In the genomic region with DNA sequence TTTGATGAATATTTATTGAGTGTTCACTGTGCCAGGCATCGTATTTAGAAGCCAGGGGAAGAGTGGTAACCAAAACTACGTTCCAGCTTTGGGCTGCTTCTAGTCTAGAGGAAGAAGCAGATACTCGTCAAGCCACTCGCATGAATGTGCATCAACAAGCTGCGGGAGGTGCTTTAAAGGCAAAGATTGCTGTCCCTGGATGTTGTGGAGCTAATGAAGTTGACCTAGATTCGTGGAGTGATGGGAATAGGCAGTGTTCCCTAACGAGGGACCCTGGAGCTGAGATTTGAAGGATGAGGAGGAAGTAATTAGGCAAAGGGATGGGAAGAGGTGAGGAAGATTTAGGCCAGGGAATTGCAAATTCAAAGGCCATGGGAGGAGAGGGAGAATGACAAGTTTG, we compare ENCODE assay signal across 24 cellular contexts.
DNase-seq lines count a peak whose midpoint lies in the region; ATAC-seq and TF ChIP-seq lines count a peak whose summit lies in the region.
"Had no signal": no experiment of that assay in that cellular context is flagged by ENCODE, and none has a peak within 500 bp of the region (broad histone marks: within the 10 kb centered on the region; RNA-seq: fewer than 3 reads in every experiment).

No MANE protein-coding gene starts in this region.

- no peak overlapping the region for H2BK15ac ChIP-seq in mesenchymal stem cell (ENCODE audit: low read depth, poor library complexity, severe bottlenecking)

- H3K9me3 ChIP-seq in mesenchymal stem cell (ENCODE audit: control insufficient read depth, low read length) (no peaks in the 10 kb centered on the region), uterus (no peaks in the 10 kb centered on the region), T-helper 17 cell (ENCODE audit: control insufficient read depth, low read length, poor library complexity, severe bottlenecking) (no peaks in the 10 kb centered on the region)
- H3K9me3 ChIP-seq: pancreas, right atrium auricular region, SK-N-SH, suprapubic skin had no signal

- peak overlapping the region in 1 of 2 experiments; percentile 85 for H2BK12ac ChIP-seq in mesenchymal stem cell (ENCODE audit: low read length in 2 of 2)

- no peak overlapping the region for H2BK120ac ChIP-seq in mesenchymal stem cell (ENCODE audit: low read depth, low read length)

- H3K4me3 Mint-ChIP-seq in brain (peak overlapping the region in 2 of 5 experiments; percentile 4 to 33), T-helper 17 cell (no peak overlapping the region)
- H3K4me3 Mint-ChIP-seq: activated CD4-positive, alpha-beta T cell treated with anti-CD3 and anti-CD28 coated beads for 36 hours; CD4-positive, alpha-beta T cell; stimulated activated naive B cell treated with anti-CD40 and anti-IgM and Interleukin-4, amounts not matched to agents 10 μg/mL and 1 μg/mL and 100 μg/mL, for 72 hours had no signal

- H3K4me1 Mint-ChIP-seq in brain (peaks cover 33% of the 10 kb centered on the region), T-helper 17 cell (peaks cover 8% of the 10 kb centered on the region)

- H3K27ac Mint-ChIP-seq in brain (peak overlapping the region in 4 of 5 experiments; percentile 0 to 76 (median 9)), T-helper 17 cell (no peak overlapping the region)
- H3K27ac Mint-ChIP-seq: activated CD4-positive, alpha-beta T cell treated with anti-CD3 and anti-CD28 coated beads for 36 hours; CD4-positive, alpha-beta T cell; stimulated activated naive B cell treated with anti-CD40 and anti-IgM and Interleukin-4, amounts not matched to agents 10 μg/mL and 1 μg/mL and 100 μg/mL, for 72 hours had no signal

- H3K4me1 ChIP-seq in mesenchymal stem cell (ENCODE audit: control insufficient read depth, insufficient read depth, low read depth, low read length) (peaks cover 16% of the 10 kb centered on the region), uterus (no peaks in the 10 kb centered on the region)
- H3K4me1 ChIP-seq: pancreas had no signal

- H2AK5ac ChIP-seq in mesenchymal stem cell (ENCODE audit: low read length, severe bottlenecking), result peak overlapping the region; percentile 86

- no peak overlapping the region for H4K91ac ChIP-seq in mesenchymal stem cell (ENCODE audit: low read length)

- peaks cover 4% of the 10 kb centered on the region for H3K79me1 ChIP-seq in mesenchymal stem cell (replicated peaks; ENCODE audit: low read length, poor library complexity, severe bottlenecking)

- no peaks in the 10 kb centered on the region for H3K36me3 ChIP-seq in mesenchymal stem cell (ENCODE audit: control insufficient read depth in 1 of 2, insufficient read depth in 2 of 2, low read depth in 1 of 2, low read length in 2 of 2)
- H3K36me3 ChIP-seq in uterus, result no peaks in the 10 kb centered on the region
- H3K36me3 ChIP-seq: pancreas, right atrium auricular region, suprapubic skin had no signal

- H3K27ac ChIP-seq in mesenchymal stem cell (ENCODE audit: low read length, poor library complexity, severe bottlenecking) (no peak overlapping the region), uterus (no peak overlapping the region)
- H3K27ac ChIP-seq: pancreas, right atrium auricular region, suprapubic skin had no signal

- H3K4me3 ChIP-seq in mesenchymal stem cell (ENCODE audit: insufficient read depth in 1 of 2, low read depth in 1 of 2, low read length in 2 of 2) (no peak overlapping the region), uterus (no peak overlapping the region)
- H3K4me3 ChIP-seq: pancreas, right atrium auricular region, suprapubic skin had no signal

- H2BK5ac ChIP-seq in mesenchymal stem cell (ENCODE audit: low read depth, low read length, poor library complexity, severe bottlenecking), result no peak overlapping the region

- H3K23ac ChIP-seq in mesenchymal stem cell (ENCODE audit: low read length in 2 of 2), result no peak overlapping the region

- TF ChIP-seq POLR2A in uterus (IDR thresholded peaks at IDR 0.05), result no peak

- H3K4me2 ChIP-seq in mesenchymal stem cell (ENCODE audit: low read length, poor library complexity, severe bottlenecking), result no peak overlapping the region

- H4K8ac ChIP-seq in mesenchymal stem cell (ENCODE audit: low read length), result no peak overlapping the region

- peak overlapping the region; percentile 73 for H3K9ac ChIP-seq in mesenchymal stem cell (ENCODE audit: low read length)

- H3K14ac ChIP-seq in mesenchymal stem cell (ENCODE audit: low read length in 2 of 2), result peak overlapping the region in 1 of 2 experiments; percentile 87

- H3K18ac ChIP-seq in mesenchymal stem cell (ENCODE audit: low read depth in 1 of 2, low read length in 2 of 2), result no peak overlapping the region

- 80% methylated on average over 7 of the region's 7 CpGs for WGBS in mesenchymal stem cell

- H3K27me3 ChIP-seq in mesenchymal stem cell (ENCODE audit: control insufficient read depth in 1 of 2, insufficient read depth in 1 of 2, low read length in 2 of 2), result no peaks in the 10 kb centered on the region
- H3K27me3 ChIP-seq in uterus, result no peaks in the 10 kb centered on the region
- H3K27me3 ChIP-seq: pancreas, right atrium auricular region, suprapubic skin had no signal

- intact Hi-C loops in uterus (cut with DNase I; ENCODE audit: low total_unique reads) (loop anchor here (5.0 kb wide), 1 partner anchor 576 kb away; no protein-coding TSS in a partner anchor), Right ventricle myocardium inferior (cut with DNase I) (loop anchor here (2.0 to 5.0 kb wide), 2 partner anchors 578 to 631 kb away; no protein-coding TSS in a partner anchor)

- H3K4ac ChIP-seq in mesenchymal stem cell (ENCODE audit: low read depth in 1 of 2, low read length in 2 of 2), result peak overlapping the region in 1 of 2 experiments; percentile 4

- no peak for ATAC-seq in Right ventricle myocardium inferior
- ATAC-seq in HG02678 (IDR thresholded peaks at IDR 0.05; ENCODE audit: unreplicated experiment), result no peak
- no peak for ATAC-seq in T-helper 17 cell
- ATAC-seq: activated CD4-positive, alpha-beta T cell treated with anti-CD3 and anti-CD28 coated beads for 36 hours had no signal

- no peak overlapping the region for H2AFZ ChIP-seq in mesenchymal stem cell (ENCODE audit: low read depth, low read length)

- H3K27me3 Mint-ChIP-seq in brain (peaks cover 6% of the 10 kb centered on the region), T-helper 17 cell (peaks cover 37% of the 10 kb centered on the region)
- H3K27me3 Mint-ChIP-seq: CD4-positive, alpha-beta T cell had no signal

- H3K9me3 Mint-ChIP-seq in brain, result peaks cover 0 to 4% (median 0%) of the 10 kb centered on the region in 5 experiments
- H3K9me3 Mint-ChIP-seq: CD4-positive, alpha-beta T cell; nephron; stimulated activated naive B cell treated with anti-CD40 and anti-IgM and Interleukin-4, amounts not matched to agents 10 μg/mL and 1 μg/mL and 100 μg/mL, for 72 hours had no signal

- DNase-seq in NCI-H2227 (lab: John Stamatoyannopoulos, UW; ENCODE audit: unreplicated experiment), result peak; percentile 4
- DNase-seq in NCI-H2227 treated with DMSO at 0.1 percent for 48 hours (lab: John Stamatoyannopoulos, UW), result no peak
- DNase-seq in mesenchymal stem cell, result no peak
- DNase-seq in uterus, result no peak
- DNase-seq in Right ventricle myocardium inferior (ENCODE audit: missing footprints), result no peak
- no peak for DNase-seq in T-helper 17 cell
- DNase-seq: 8988T; activated CD4-positive, alpha-beta T cell treated with anti-CD3 and anti-CD28 coated beads for 36 hours; activated CD8-positive, alpha-beta memory T cell treated with anti-CD3 and anti-CD28 coated beads for 24 hours; activated effector memory CD4-positive, alpha-beta T cell treated with anti-CD3 and anti-CD28 coated beads, Interleukin-2, amount 50 U/mL, for 16 hours; activated T-cell treated with anti-CD3 and anti-CD28 coated beads, Interleukin-2, amount 50 U/mL, for 1 hour; CD4-positive, alpha-beta T cell; H7; NCI-H1105 treated with DMSO at 0.1 percent for 48 hours; NCI-H2029 treated with DMSO at 0.1 percent for 48 hours; NCI-H446 treated with DMSO at 0.1 percent for 48 hours; pancreas; SK-N-SH; stimulated activated naive B cell treated with anti-CD40 and anti-IgM and Interleukin-4, amounts not matched to agents 10 μg/mL and 1 μg/mL and 100 μg/mL, for 72 hours had no signal

- H3K36me3 Mint-ChIP-seq in brain, result no peaks in the 10 kb centered on the region
- peaks cover 3% of the 10 kb centered on the region for H3K36me3 Mint-ChIP-seq in T-helper 17 cell (ENCODE audit: low read depth)
- H3K36me3 Mint-ChIP-seq: stimulated activated naive B cell treated with anti-CD40 and anti-IgM and Interleukin-4, amounts not matched to agents 10 μg/mL and 1 μg/mL and 100 μg/mL, for 72 hours had no signal

- no peak for TF ChIP-seq CTCF in brain (conservative IDR thresholded peaks at IDR 0.05)
- TF ChIP-seq CTCF in uterus (IDR thresholded peaks at IDR 0.05), result no peak
